ENCODE assay signal across 8 cellular contexts in genomic region chr10:97399843-97400545, GRCh38.
DNase-seq lines count a peak whose midpoint lies in the region; ATAC-seq and TF ChIP-seq lines count a peak whose summit lies in the region.

No MANE protein-coding gene starts in this region.

- DNase-seq in COLO668 (lab: John Stamatoyannopoulos, UW; ENCODE audit: unreplicated experiment) (peak; percentile 62), RKO (ENCODE audit: low spot score) (peak; percentile 89), astrocyte of the cerebellum (ENCODE audit: low read depth) (no peak), iPS-NIHi11 (ENCODE audit: low spot score) (peak; percentile 41)

- ATAC-seq in HG02885 (IDR thresholded peaks at IDR 0.05; ENCODE audit: poor library complexity, unreplicated experiment), result peak; percentile 44
- no peak for ATAC-seq in HG02588 (IDR thresholded peaks at IDR 0.05; ENCODE audit: unreplicated experiment)
- no peak for ATAC-seq in GM21515 (IDR thresholded peaks at IDR 0.05; ENCODE audit: unreplicated experiment)

- in situ Hi-C loops in astrocyte of the cerebellum (cut with HindIII; ENCODE audit: low sequenced_read_pairs), result no loop called here

- H3K4me3 ChIP-seq in astrocyte of the cerebellum (ENCODE audit: low read depth, low read length), result peak overlapping the region; percentile 90
- H3K4me3 ChIP-seq in skin epidermis, result peak overlapping the region; percentile 62 to 97 (median 85)

- no peak for TF ChIP-seq CTCF in astrocyte of the cerebellum (IDR thresholded peaks at IDR 0.05; ENCODE audit: low read depth, low read length, missing control alignments)

- peak overlapping the region in 18 of 21 experiments; percentile 50 to 96 (median 78) for H3K27ac ChIP-seq in skin epidermis
